8 cellular contexts compared by ENCODE assay signal in genomic region chr2:207770602-207771404, GRCh38. TPM values are rescaled to one million over a fixed set of nuclear protein-coding genes. Genes with fewer than 3 reads are reported as not detected.
DNase-seq lines count a peak whose midpoint lies in the region; ATAC-seq and TF ChIP-seq lines count a peak whose summit lies in the region.

No MANE protein-coding gene starts in this region.

- H3K27me3 ChIP-seq in adrenal gland (no peaks in the 10 kb centered on the region), right lobe of liver (no peaks in the 10 kb centered on the region), transverse colon (no peaks in the 10 kb centered on the region)

- H3K4me3 ChIP-seq in adrenal gland: peak overlapping the region in 2 of 4 donors; percentile 49 to 62
- peak overlapping the region; percentile 79 to 85 (median 83) for H3K4me3 ChIP-seq in right lobe of liver
- peak overlapping the region in 3 of 4 donors; percentile 68 to 87 (median 83) for H3K4me3 ChIP-seq in transverse colon

- peak overlapping the region in 3 of 5 donors; percentile 37 to 82 (median 81) for H3K27ac ChIP-seq in adrenal gland
- peak overlapping the region; percentile 80 to 94 (median 91) for H3K27ac ChIP-seq in right lobe of liver
- H3K27ac ChIP-seq in transverse colon: peak overlapping the region; percentile 90 to 96 (median 96)

- peak in 3 of 4 donors; percentile 2 to 38 (median 2) for ATAC-seq in right lobe of liver
- ATAC-seq in HG03457 (IDR thresholded peaks at IDR 0.05; ENCODE audit: unreplicated experiment): no peak

- in situ Hi-C loops in transverse colon (cut with MboI; ENCODE audit: low pct_ligation_motif_present in 1 of 4, low pct_unique_long_range_greater_than_20kb in 1 of 4, low sequenced_read_pairs in 3 of 4): no loop called here

- TF ChIP-seq EP300 in transverse colon (IDR thresholded peaks at IDR 0.05; ENCODE audit: low read depth): no peak

- H3K9me3 ChIP-seq in adrenal gland (replicated peaks in 1 of 3): no peaks in the 10 kb centered on the region
- no peaks in the 10 kb centered on the region for H3K9me3 ChIP-seq in right lobe of liver
- H3K9me3 ChIP-seq in transverse colon: no peaks in the 10 kb centered on the region

- TF ChIP-seq POLR2A in adrenal gland (IDR thresholded peaks at IDR 0.05) (no peak), right lobe of liver (IDR thresholded peaks at IDR 0.05) (peak; percentile 60), transverse colon (IDR thresholded peaks at IDR 0.05) (no peak)

- H3K4me1 ChIP-seq in adrenal gland (replicated peaks in 1 of 2) (peaks cover 16 to 28% of the 10 kb centered on the region in 2 donors), right lobe of liver (peaks cover 0 to 19% (median 9%) of the 10 kb centered on the region in 4 donors), transverse colon (peaks cover 9 to 32% (median 28%) of the 10 kb centered on the region in 4 donors)

- H3K36me3 ChIP-seq in adrenal gland (replicated peaks in 1 of 2): peaks cover 0 to 14% of the 10 kb centered on the region in 2 donors
- peaks cover 0 to 17% (median 0%) of the 10 kb centered on the region in 4 donors for H3K36me3 ChIP-seq in right lobe of liver
- H3K36me3 ChIP-seq in transverse colon: peaks cover 0 to 7% (median 0%) of the 10 kb centered on the region in 4 donors

- DNase-seq in activated naive CD4-positive, alpha-beta T cell treated with Interleukin-2 at 50 U/mL for 16 hours: peak; percentile 7
- DNase-seq in activated naive CD4-positive, alpha-beta T cell treated with anti-CD3 and anti-CD28 coated beads, Interleukin-2, amount 50 U/mL, for 16 hours: no peak
- DNase-seq in adrenal gland: peak in 3 of 7 donors; percentile 22 to 40 (median 33)
- DNase-seq in right lobe of liver: peak; percentile 62 to 74 (median 74)
- DNase-seq in transverse colon: peak; percentile 43
- DNase-seq in globus pallidus (ENCODE audit: low spot score): no peak
- DNase-seq in DMS153 treated with DMSO at 0.1 percent for 48 hours (lab: John Stamatoyannopoulos, UW; ENCODE audit: unreplicated experiment): no peak

- intact Hi-C loops in adrenal gland (cut with DNase I) (no loop called here), right lobe of liver (cut with DNase I) (no loop called here), transverse colon (cut with DNase I; ENCODE audit: low total_unique reads) (loop anchor here (5.0 kb wide), 1 partner anchor 191 kb away; no protein-coding TSS in a partner anchor)

- TF ChIP-seq CTCF in adrenal gland (IDR thresholded peaks at IDR 0.05) (no peak), right lobe of liver (IDR thresholded peaks at IDR 0.05) (peak in 2 of 4 donors; percentile 8 to 29), transverse colon (IDR thresholded peaks at IDR 0.05) (no peak)

- 36 to 57% (median 42%) methylated on average over 42 to 50 of the region's 50 CpGs for WGBS in adrenal gland, 4 donors
- WGBS in right lobe of liver (ENCODE audit: insufficient coverage, low coverage, low lambda C conversion rate, missing lambda C conversion rate): 7% methylated on average over 45 of the region's 50 CpGs
- WGBS in transverse colon (ENCODE audit: low coverage in 1 of 2), 2 donors: 52 to 72% methylated on average over 8 to 50 of the region's 50 CpGs

RNA-seq across cellular contexts. Expression of gene FZD5, which starts 1.1 kb away (rescaled TPM):
- total RNA-seq in adrenal gland (10 to 100 TPM; 14.6 to 31.0 (median 21.3) TPM), right lobe of liver (10 to 100 TPM; 18.5 to 37.4 (median 29.3) TPM), transverse colon (100 to 1,000 TPM in 3 of 4 donors, 10 to 100 TPM in 1; 70.3 to 150 (median 141) TPM)
- polyA plus RNA-seq in adrenal gland: 1 to 10 TPM; 4.2 to 7.1 (median 5.4) TPM

RNA-seq across cellular contexts. Expression of gene CCNYL1, which starts 59.4 kb away (rescaled TPM):
- 10 to 100 TPM in 2 of 8 donors, 1 to 10 TPM in 6; 2.0 to 11.6 (median 6.6) TPM for total RNA-seq in adrenal gland
- 10 to 100 TPM in 1 of 3 donors, 1 to 10 TPM in 2; 3.9 to 13.3 (median 5.1) TPM for polyA plus RNA-seq in adrenal gland
- 10 to 100 TPM in 2 of 6 experiments, 1 to 10 TPM in 4; 7.1 to 11.9 (median 9.4) TPM for total RNA-seq in right lobe of liver
- total RNA-seq in transverse colon: 10 to 100 TPM; 30.0 to 99.5 (median 31.7) TPM

Comparison
In these comparisons a context has a peak if more than half of its experiments do, and no peak if none do; other contexts are left out.
1. DNase-seq: peak in activated naive CD4-positive, alpha-beta T cell treated with Interleukin-2 at 50 U/mL for 16 hours (single experiment), right lobe of liver (3 of 3) and transverse colon (single experiment); none in activated naive CD4-positive, alpha-beta T cell treated with anti-CD3 and anti-CD28 coated beads, Interleukin-2, amount 50 U/mL, for 16 hours (single experiment), globus pallidus (single experiment) and DMS153 treated with DMSO at 0.1 percent for 48 hours (single experiment).
2. Peak in every context shown above with its lines, with median percentiles within 50 percentile points of each other: H3K27ac ChIP-seq.